In the genomic region with DNA sequence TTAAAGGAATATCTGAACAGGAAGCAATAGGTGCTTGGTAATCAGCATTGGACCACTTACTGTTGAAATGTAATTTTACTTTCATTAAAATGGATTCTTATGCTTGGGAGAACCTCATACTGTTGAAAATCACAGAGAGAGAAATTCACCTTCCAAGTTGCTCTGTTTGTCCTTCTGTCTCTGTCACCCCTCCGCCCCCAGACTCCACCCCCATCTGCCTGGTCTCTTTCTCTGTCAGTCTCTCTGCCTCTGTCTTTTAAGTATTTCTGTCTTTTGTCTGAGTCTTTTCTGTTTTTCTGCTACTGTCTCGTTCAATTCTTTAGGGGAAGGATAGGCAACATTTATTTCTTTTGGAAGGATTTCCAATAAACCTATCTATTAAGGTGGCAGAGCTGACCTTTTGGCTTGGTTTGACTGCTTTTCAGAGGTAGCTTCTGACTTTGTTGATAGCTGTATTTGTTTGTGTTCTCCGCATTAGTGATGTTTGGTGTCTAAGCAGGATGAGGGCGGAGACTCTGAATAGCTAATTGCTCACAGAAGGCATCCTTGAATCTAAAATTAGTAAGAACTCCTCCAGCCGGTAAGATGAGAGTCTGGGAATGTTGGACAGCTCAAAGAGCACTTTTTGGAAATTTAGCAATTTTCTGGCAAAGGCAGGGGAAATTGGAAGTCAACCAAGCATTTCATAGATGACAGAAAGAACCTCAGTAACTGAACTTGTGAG, we compare ENCODE assay signal across 11 cellular contexts.
DNase-seq lines count a peak whose midpoint lies in the region; ATAC-seq and TF ChIP-seq lines count a peak whose summit lies in the region.
"Had no signal": no experiment of that assay in that cellular context is flagged by ENCODE, and none has a peak within 500 bp of the region (broad histone marks: within the 10 kb centered on the region; RNA-seq: fewer than 3 reads in every experiment).

No MANE protein-coding gene starts in this region.

- no peak for TF ChIP-seq POLR2A in lower leg skin (IDR thresholded peaks at IDR 0.05)

- peak overlapping the region; percentile 43 for H3K4me3 ChIP-seq in lower leg skin (ENCODE audit: low read depth, poor library complexity, severe bottlenecking)
- peak overlapping the region; percentile 59 to 61 for H3K4me3 ChIP-seq in tibial artery

- H3K27ac Mint-ChIP-seq in activated naive CD4-positive, alpha-beta T cell treated with anti-CD3 and anti-CD28 coated beads for 36 hours: no peak overlapping the region
- H3K27ac Mint-ChIP-seq: brain, IgD-negative memory B cell had no signal

- intact Hi-C loops in activated naive CD4-positive, alpha-beta T cell treated with anti-CD3 and anti-CD28 coated beads for 36 hours (cut with micrococcal nuclease): no loop called here
- intact Hi-C loops in lower leg skin (cut with DNase I; ENCODE audit: low total_unique reads): no loop called here
- intact Hi-C loops in tibial artery (cut with DNase I; ENCODE audit: low total_unique reads): loop anchor here (10.0 kb wide), 1 partner anchor 74 kb away; no protein-coding TSS in a partner anchor
- intact Hi-C loops in posterior vena cava (cut with DNase I): no loop called here

- CTCF ChIA-PET in activated naive CD4-positive, alpha-beta T cell treated with anti-CD3 and anti-CD28 coated beads for 36 hours (lab: Charles Lee): interaction anchor here (0.6 to 0.9 kb wide), 3 partner anchors 11 to 99 kb away, joined by 3 read pairs; no protein-coding TSS in a partner anchor

- peaks cover 45% of the 10 kb centered on the region for H3K4me1 Mint-ChIP-seq in activated naive CD4-positive, alpha-beta T cell treated with anti-CD3 and anti-CD28 coated beads for 36 hours (ENCODE audit: low read depth)
- H3K4me1 Mint-ChIP-seq: brain had no signal

- H3K9me3 Mint-ChIP-seq in activated naive CD4-positive, alpha-beta T cell treated with anti-CD3 and anti-CD28 coated beads for 36 hours: no peaks in the 10 kb centered on the region
- H3K9me3 Mint-ChIP-seq: brain, IgD-negative memory B cell had no signal

- whole genome bisulfite sequencing in lower leg skin, 2 donors: 29 to 32% methylated on average over 5 of the region's 5 CpGs

- H3K4me3 Mint-ChIP-seq in activated naive CD4-positive, alpha-beta T cell treated with anti-CD3 and anti-CD28 coated beads for 36 hours: no peak overlapping the region
- H3K4me3 Mint-ChIP-seq: brain, IgD-negative memory B cell had no signal

- no peaks in the 10 kb centered on the region for H3K27me3 Mint-ChIP-seq in activated naive CD4-positive, alpha-beta T cell treated with anti-CD3 and anti-CD28 coated beads for 36 hours (ENCODE audit: low read depth)
- H3K27me3 Mint-ChIP-seq: IgD-negative memory B cell had no signal

- DNase-seq in activated naive CD4-positive, alpha-beta T cell treated with anti-CD3 and anti-CD28 coated beads for 36 hours: peak; percentile 25
- no peak for DNase-seq in activated naive CD4-positive, alpha-beta T cell treated with anti-CD3 and anti-CD28 coated beads, Interleukin-2, amount 50 U/mL, for 16 hours
- peak in 1 of 2 donors; percentile 50 for DNase-seq in lower leg skin (ENCODE audit: low spot score in 2 of 2)
- peak in 1 of 2 donors; percentile 47 for DNase-seq in tibial artery
- DNase-seq in MV-4-11 (lab: John Stamatoyannopoulos, UW): no peak
- no peak for DNase-seq in posterior vena cava (ENCODE audit: low spot score)

- H3K36me3 ChIP-seq in tibial artery: no peaks in the 10 kb centered on the region

- H3K9me3 ChIP-seq in tibial artery: no peaks in the 10 kb centered on the region
- H3K9me3 ChIP-seq: SJSA1 had no signal

- TF ChIP-seq CTCF in lower leg skin (IDR thresholded peaks at IDR 0.05) (no peak), tibial artery (IDR thresholded peaks at IDR 0.05) (no peak)

- H3K36me3 Mint-ChIP-seq in activated naive CD4-positive, alpha-beta T cell treated with anti-CD3 and anti-CD28 coated beads for 36 hours (ENCODE audit: low read depth): peaks cover 5% of the 10 kb centered on the region

- no peaks in the 10 kb centered on the region for H3K27me3 ChIP-seq in tibial artery
- H3K27me3 ChIP-seq: SJSA1 had no signal

- H3K27ac ChIP-seq in cingulate gyrus (ENCODE audit: low read depth, low read length) (peak overlapping the region; percentile 73), tibial artery (peak overlapping the region; percentile 83 to 85)

- H3K4me1 ChIP-seq in tibial artery: peaks cover 0 to 85% (median 38%) of the 10 kb centered on the region in 4 donors

- no peak for ATAC-seq in GM18909 (IDR thresholded peaks at IDR 0.05; ENCODE audit: poor library complexity, unreplicated experiment)
